Comparison of ENCODE assay signal across 20 cellular contexts in genomic region chr15:66785637-66786036, GRCh38.
DNase-seq lines count a peak whose midpoint lies in the region; FAIRE-seq and TF ChIP-seq lines count a peak whose summit lies in the region.
"Had no signal": no experiment of that assay in that cellular context is flagged by ENCODE, and none has a peak within 500 bp of the region (broad histone marks: within the 10 kb centered on the region; RNA-seq: fewer than 3 reads in every experiment).

No MANE protein-coding gene starts in this region.

- H3K4me3 Mint-ChIP-seq in glutamatergic neuron (ENCODE audit: unreplicated experiment) = no peak overlapping the region

- DNase-seq in AG08395 (ENCODE audit: low spot score) (peak; percentile 47), astrocyte of the cerebellum (ENCODE audit: low read depth) (peak; percentile 73), NCI-H146 treated with DMSO at 0.1 percent for 48 hours (lab: John Stamatoyannopoulos, UW; ENCODE audit: unreplicated experiment) (no peak), glutamatergic neuron (no peak), ascending aorta (ENCODE audit: low spot score in 2 of 2) (no peak), GM19239 (ENCODE audit: insufficient read length, low spot score) (no peak)
- DNase-seq: activated gamma-delta T cell treated with Interleukin-2 at 50 U/mL for 16 hours, Calu3, esophagus squamous epithelium, GDM1, hippocampal formation, NCI-H1105, NCI-H526, SHP77 treated with DMSO at 0.1 percent for 48 hours, T-helper 9 cell had no signal

- no peak overlapping the region for H3K27ac Mint-ChIP-seq in glutamatergic neuron (ENCODE audit: unreplicated experiment)

- H3K4me1 ChIP-seq in HEK293 (ENCODE audit: control insufficient read depth, insufficient read depth, low read length) (no peaks in the 10 kb centered on the region), mesodermal cell (ENCODE audit: control insufficient read depth, insufficient read depth, low read length, poor library complexity, severe bottlenecking) (peaks cover 35% of the 10 kb centered on the region), ascending aorta (peaks cover 5 to 10% of the 10 kb centered on the region in 2 donors)
- H3K4me1 ChIP-seq: neural progenitor cell had no signal

- H3K36me3 ChIP-seq in HEK293 (ENCODE audit: control insufficient read depth in 2 of 2, insufficient read depth in 1 of 2, low read length in 2 of 2) (peaks cover 0 to 29% of the 10 kb centered on the region in 2 experiments), mesodermal cell (ENCODE audit: control insufficient read depth, insufficient read depth, low read length) (peaks cover 39% of the 10 kb centered on the region), ascending aorta (peaks cover 6 to 20% of the 10 kb centered on the region in 2 donors)
- H3K36me3 ChIP-seq: esophagus squamous epithelium, neural progenitor cell had no signal

- TF ChIP-seq CTCF in HEK293 (tag by site-specific recombination; IDR thresholded peaks at IDR 0.05) = no peak
- no peak for TF ChIP-seq CTCF in astrocyte of the cerebellum (IDR thresholded peaks at IDR 0.05; ENCODE audit: low read depth, low read length, missing control alignments)
- no peak for TF ChIP-seq CTCF in glutamatergic neuron (IDR thresholded peaks at IDR 0.05; ENCODE audit: partially characterized antibody, unreplicated experiment)
- TF ChIP-seq CTCF in ascending aorta (IDR thresholded peaks at IDR 0.05) = no peak

- peaks cover 2% of the 10 kb centered on the region for H3K4me1 Mint-ChIP-seq in glutamatergic neuron (ENCODE audit: low read depth, unreplicated experiment)

- CTCF ChIA-PET in HEK293 (lab: Yijun Ruan, JAX) = interaction anchor here (0.7 to 1.7 kb wide), 4 partner anchors 11 to 721 kb away, joined by 3 to 7 read pairs (median 3); no protein-coding TSS in a partner anchor

- 72 to 77% methylated on average over 4 of the region's 5 CpGs for WGBS in mesodermal cell (ENCODE audit: insufficient coverage in 2 of 2), 2 experiments

- POLR2A ChIA-PET in HEK293 (lab: Yijun Ruan, JAX) = no interaction called here

- H3K9me3 ChIP-seq in HEK293 (ENCODE audit: control insufficient read depth, insufficient read depth, low read depth, low read length) = no peaks in the 10 kb centered on the region
- H3K9me3 ChIP-seq in mesodermal cell (ENCODE audit: control insufficient read depth, low read length) = no peaks in the 10 kb centered on the region
- H3K9me3 ChIP-seq in ascending aorta = no peaks in the 10 kb centered on the region
- H3K9me3 ChIP-seq: esophagus squamous epithelium had no signal

- no peaks in the 10 kb centered on the region for H3K27me3 Mint-ChIP-seq in glutamatergic neuron (ENCODE audit: unreplicated experiment)

- H3K4me3 ChIP-seq in HEK293 (ENCODE audit: low read depth, low read length) = no peak overlapping the region
- H3K4me3 ChIP-seq in astrocyte of the cerebellum (ENCODE audit: low read depth, low read length) = no peak overlapping the region
- no peak overlapping the region for H3K4me3 ChIP-seq in mesodermal cell (ENCODE audit: extremely low read depth, insufficient read depth, low read length, poor library complexity, severe bottlenecking)
- no peak overlapping the region for H3K4me3 ChIP-seq in ascending aorta
- H3K4me3 ChIP-seq: esophagus squamous epithelium, neural progenitor cell had no signal

- FAIRE-seq in GM19239 (lab: Jason Lieb, UNC) = no peak
- FAIRE-seq: GM12892, H1 had no signal

- in situ Hi-C loops in astrocyte of the cerebellum (cut with HindIII; ENCODE audit: low sequenced_read_pairs) = no loop called here

- H3K9me3 Mint-ChIP-seq in glutamatergic neuron (ENCODE audit: unreplicated experiment) = peaks cover 2% of the 10 kb centered on the region
- H3K9me3 Mint-ChIP-seq: neural progenitor cell had no signal

- H3K36me3 Mint-ChIP-seq in glutamatergic neuron (ENCODE audit: unreplicated experiment) = no peaks in the 10 kb centered on the region

- H3K27ac ChIP-seq in HEK293 (ENCODE audit: extremely low read depth, low read depth, low read length) (no peak overlapping the region), mesodermal cell (ENCODE audit: low read depth, low read length, severe bottlenecking) (peak overlapping the region; percentile 81), ascending aorta (no peak overlapping the region)
- H3K27ac ChIP-seq: esophagus squamous epithelium, neural progenitor cell had no signal

- no peaks in the 10 kb centered on the region for H3K27me3 ChIP-seq in ascending aorta
- H3K27me3 ChIP-seq: esophagus squamous epithelium, neural progenitor cell had no signal

- intact Hi-C loops in ascending aorta (cut with DNase I) = no loop called here

TF ChIP-seq in HEK293, 187 proteins besides CTCF, POLR2A, EP300 and RAD21:
- TF ChIP-seq GLIS1 (tag by site-specific recombination; IDR thresholded peaks at IDR 0.05) = peak; percentile 93
- peak; percentile 48 for TF ChIP-seq ZIC2 (tag by site-specific recombination; IDR thresholded peaks at IDR 0.05)
- peak; percentile 46 for TF ChIP-seq GLIS2 (tag by site-specific recombination; IDR thresholded peaks at IDR 0.05)
- TF ChIP-seq ZNF513 (tag by site-specific recombination; IDR thresholded peaks at IDR 0.05) = no peak
- no peak for TF ChIP-seq ZFHX2 (tag by site-specific recombination; conservative IDR thresholded peaks at IDR 0.05)
- no peak for TF ChIP-seq ZNF548 (tag by site-specific recombination; IDR thresholded peaks at IDR 0.05)
- TF ChIP-seq ZNF529 (tag by site-specific recombination; IDR thresholded peaks at IDR 0.05; ENCODE audit: insufficient replicate concordance) = no peak
- TF ChIP-seq, protein P1, sequence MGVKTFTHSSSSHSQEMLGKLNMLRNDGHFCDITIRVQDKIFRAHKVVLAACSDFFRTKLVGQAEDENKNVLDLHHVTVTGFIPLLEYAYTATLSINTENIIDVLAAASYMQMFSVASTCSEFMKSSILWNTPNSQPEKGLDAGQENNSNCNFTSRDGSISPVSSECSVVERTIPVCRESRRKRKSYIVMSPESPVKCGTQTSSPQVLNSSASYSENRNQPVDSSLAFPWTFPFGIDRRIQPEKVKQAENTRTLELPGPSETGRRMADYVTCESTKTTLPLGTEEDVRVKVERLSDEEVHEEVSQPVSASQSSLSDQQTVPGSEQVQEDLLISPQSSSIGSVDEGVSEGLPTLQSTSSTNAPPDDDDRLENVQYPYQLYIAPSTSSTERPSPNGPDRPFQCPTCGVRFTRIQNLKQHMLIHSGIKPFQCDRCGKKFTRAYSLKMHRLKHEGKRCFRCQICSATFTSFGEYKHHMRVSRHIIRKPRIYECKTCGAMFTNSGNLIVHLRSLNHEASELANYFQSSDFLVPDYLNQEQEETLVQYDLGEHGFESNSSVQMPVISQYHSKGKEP (tag by site-specific recombination; IDR thresholded peaks at IDR 0.05) = no peak
- TF ChIP-seq ZNF24 (tag by site-specific recombination; IDR thresholded peaks at IDR 0.05) = no peak
- no peak for TF ChIP-seq ZNF341 (tag by site-specific recombination; IDR thresholded peaks at IDR 0.05; ENCODE audit: low read depth)
- no peak for TF ChIP-seq ZNF23 (tag by site-specific recombination; IDR thresholded peaks at IDR 0.05; ENCODE audit: borderline replicate concordance)
- no peak for TF ChIP-seq ZNF37A (tag by site-specific recombination; IDR thresholded peaks at IDR 0.05)
- no peak for TF ChIP-seq BCL11B (tag by site-specific recombination; IDR thresholded peaks at IDR 0.05; ENCODE audit: low read depth)
- TF ChIP-seq ZFP41 (tag by site-specific recombination; IDR thresholded peaks at IDR 0.05; ENCODE audit: borderline replicate concordance) = no peak
- TF ChIP-seq ZNF221 (tag by site-specific recombination; IDR thresholded peaks at IDR 0.05; ENCODE audit: borderline replicate concordance) = no peak

Comparison
In these comparisons a context has a peak if more than half of its experiments do, and no peak if none do; other contexts are left out.
1. DNase-seq: peak in AG08395 (single experiment) and astrocyte of the cerebellum (single experiment); none in NCI-H146 treated with DMSO at 0.1 percent for 48 hours (single experiment), glutamatergic neuron (single experiment), ascending aorta (0 of 2) and GM19239 (single experiment).